ENCODE assay signal across 15 cellular contexts in the genomic region with DNA sequence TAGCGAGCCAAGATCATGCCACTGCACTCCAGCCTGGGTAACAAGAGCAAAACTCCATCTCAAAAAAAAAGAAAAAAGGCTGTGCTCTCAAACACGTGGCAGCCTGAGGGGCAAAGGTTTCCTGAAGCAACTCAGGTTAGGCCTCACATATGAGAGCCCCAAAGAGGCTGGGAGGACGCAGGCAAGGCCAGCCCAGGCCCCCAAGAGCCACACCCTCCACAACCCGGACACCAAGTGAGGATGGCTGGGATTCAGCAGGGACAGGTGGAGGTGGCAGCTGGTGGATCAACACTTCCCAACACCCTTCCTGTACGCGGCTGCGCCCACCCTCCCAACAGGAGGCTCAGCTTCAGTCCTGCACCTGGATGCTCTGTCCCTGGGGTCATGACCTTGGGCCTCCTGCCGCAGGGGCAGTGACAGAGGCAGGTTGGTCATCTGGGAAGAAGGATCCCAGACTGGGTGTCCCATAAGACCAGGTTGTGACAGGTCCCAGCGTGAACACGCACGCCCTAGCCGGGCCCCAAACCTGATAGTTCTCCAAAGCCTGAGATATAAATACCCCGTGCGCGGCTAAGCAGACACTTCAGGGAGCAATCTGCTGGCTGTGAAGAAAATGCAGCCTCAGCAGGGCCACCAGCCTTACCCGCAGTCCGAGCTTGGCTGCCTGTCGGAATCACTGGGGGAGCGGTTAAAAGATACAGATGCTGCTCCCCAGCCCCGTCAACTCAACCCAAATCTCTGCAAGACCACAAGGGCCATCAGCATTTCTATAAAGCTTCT.
DNase-seq lines count a peak whose midpoint lies in the region; ATAC-seq, FAIRE-seq and TF ChIP-seq lines count a peak whose summit lies in the region.
"Had no signal": no experiment of that assay in that cellular context is flagged by ENCODE, and none has a peak within 500 bp of the region (broad histone marks: within the 10 kb centered on the region; RNA-seq: fewer than 3 reads in every experiment).

No MANE protein-coding gene starts in this region.

- FAIRE-seq in kidney (lab: Jason Lieb, UNC) = no peak

- H3K27ac Mint-ChIP-seq in central memory CD8-positive, alpha-beta T cell (ENCODE audit: low read depth) = peak overlapping the region; percentile 29
- H3K27ac Mint-ChIP-seq in stimulated activated naive B cell treated with anti-CD40 and anti-IgM and Interleukin-4, amounts not matched to agents 10 μg/mL and 1 μg/mL and 100 μg/mL, for 72 hours = peak overlapping the region; percentile 5
- H3K27ac Mint-ChIP-seq: activated CD8-positive, alpha-beta T cell treated with anti-CD3 and anti-CD28 coated beads, Interleukin-2, amount 10 ng/mL, durations not matched to agents 7 days and 5 days; natural killer cell; stimulated activated naive CD8-positive, alpha-beta T cell treated with anti-CD3 and anti-CD28 coated beads, Interleukin-15, Interleukin-2, amounts not matched to agents 100 ng/mL and 50 ng/mL, for 24 hours had no signal

- no peaks in the 10 kb centered on the region for H3K27me3 ChIP-seq in upper lobe of right lung

- H3K4me1 ChIP-seq in kidney (ENCODE audit: control insufficient read depth in 1 of 2, insufficient read depth in 1 of 2, low read depth in 1 of 2, low read length in 2 of 2) (peaks cover 0 to 2% of the 10 kb centered on the region in 2 donors), upper lobe of right lung (no peaks in the 10 kb centered on the region)

- H3K4me1 Mint-ChIP-seq in central memory CD8-positive, alpha-beta T cell = peaks cover 5% of the 10 kb centered on the region
- no peaks in the 10 kb centered on the region for H3K4me1 Mint-ChIP-seq in stimulated activated naive B cell treated with anti-CD40 and anti-IgM and Interleukin-4, amounts not matched to agents 10 μg/mL and 1 μg/mL and 100 μg/mL, for 72 hours

- H3K9me3 ChIP-seq in kidney (ENCODE audit: control insufficient read depth in 1 of 2, low read length in 2 of 2) (no peaks in the 10 kb centered on the region), upper lobe of right lung (no peaks in the 10 kb centered on the region)

- no peak overlapping the region for H3K4me3 Mint-ChIP-seq in central memory CD8-positive, alpha-beta T cell
- H3K4me3 Mint-ChIP-seq in stimulated activated naive B cell treated with anti-CD40 and anti-IgM and Interleukin-4, amounts not matched to agents 10 μg/mL and 1 μg/mL and 100 μg/mL, for 72 hours = no peak overlapping the region
- H3K4me3 Mint-ChIP-seq: activated CD8-positive, alpha-beta T cell treated with anti-CD3 and anti-CD28 coated beads, Interleukin-2, amount 10 ng/mL, durations not matched to agents 7 days and 5 days; natural killer cell; stimulated activated naive CD8-positive, alpha-beta T cell treated with anti-CD3 and anti-CD28 coated beads, Interleukin-15, Interleukin-2, amounts not matched to agents 100 ng/mL and 50 ng/mL, for 24 hours had no signal

- intact Hi-C loops in kidney (cut with DNase I) (no loop called here), upper lobe of right lung (cut with DNase I) (no loop called here)

- no peaks in the 10 kb centered on the region for H3K9me3 Mint-ChIP-seq in central memory CD8-positive, alpha-beta T cell
- no peaks in the 10 kb centered on the region for H3K9me3 Mint-ChIP-seq in stimulated activated naive B cell treated with anti-CD40 and anti-IgM and Interleukin-4, amounts not matched to agents 10 μg/mL and 1 μg/mL and 100 μg/mL, for 72 hours
- H3K9me3 Mint-ChIP-seq: natural killer cell; stimulated activated naive CD8-positive, alpha-beta T cell treated with anti-CD3 and anti-CD28 coated beads, Interleukin-15, Interleukin-2, amounts not matched to agents 100 ng/mL and 50 ng/mL, for 24 hours had no signal

- no peak for TF ChIP-seq CTCF in kidney (IDR thresholded peaks at IDR 0.05; ENCODE audit: borderline replicate concordance, extremely low read depth, insufficient read depth)
- TF ChIP-seq CTCF in upper lobe of right lung (IDR thresholded peaks at IDR 0.05) = no peak

- no peaks in the 10 kb centered on the region for H3K36me3 ChIP-seq in kidney (ENCODE audit: control insufficient read depth in 1 of 2, insufficient read depth in 2 of 2, low read length in 2 of 2)
- H3K36me3 ChIP-seq in upper lobe of right lung = peaks cover 66% of the 10 kb centered on the region

- DNase-seq in NCI-H510A treated with DMSO at 0.1 percent for 48 hours (lab: John Stamatoyannopoulos, UW) (peak; percentile 43), NCI-H510A (lab: John Stamatoyannopoulos, UW) (no peak), kidney (peak; percentile 59), upper lobe of right lung (no peak)
- no peak for DNase-seq in central memory CD8-positive, alpha-beta T cell (ENCODE audit: low spot score in 2 of 2)
- DNase-seq in stimulated activated naive B cell treated with anti-CD40 and anti-IgM and Interleukin-4, amounts not matched to agents 10 μg/mL and 1 μg/mL and 100 μg/mL, for 72 hours = no peak
- DNase-seq: activated CD8-positive, alpha-beta T cell treated with anti-CD3 and anti-CD28 coated beads, Interleukin-2, amount 10 ng/mL, durations not matched to agents 7 days and 5 days; mammary epithelial cell; natural killer cell; NCI-H1105; SW 1271 had no signal

- no peaks in the 10 kb centered on the region for H3K27me3 Mint-ChIP-seq in central memory CD8-positive, alpha-beta T cell
- H3K27me3 Mint-ChIP-seq in stimulated activated naive B cell treated with anti-CD40 and anti-IgM and Interleukin-4, amounts not matched to agents 10 μg/mL and 1 μg/mL and 100 μg/mL, for 72 hours = no peaks in the 10 kb centered on the region
- H3K27me3 Mint-ChIP-seq: stimulated activated naive CD8-positive, alpha-beta T cell treated with anti-CD3 and anti-CD28 coated beads, Interleukin-15, Interleukin-2, amounts not matched to agents 100 ng/mL and 50 ng/mL, for 24 hours had no signal

- H3K9ac ChIP-seq in kidney (ENCODE audit: low read length in 2 of 2) = no peak overlapping the region
- H3K9ac ChIP-seq: KMS-11 had no signal

- no peak overlapping the region for H3K27ac ChIP-seq in kidney (ENCODE audit: low read depth in 2 of 2, low read length in 2 of 2)
- no peak overlapping the region for H3K27ac ChIP-seq in upper lobe of right lung
- H3K27ac ChIP-seq: KMS-11 had no signal

- H3K36me3 Mint-ChIP-seq in central memory CD8-positive, alpha-beta T cell (ENCODE audit: insufficient read depth) = peaks cover 16% of the 10 kb centered on the region
- peaks cover 39 to 43% of the 10 kb centered on the region in 2 donors for H3K36me3 Mint-ChIP-seq in stimulated activated naive B cell treated with anti-CD40 and anti-IgM and Interleukin-4, amounts not matched to agents 10 μg/mL and 1 μg/mL and 100 μg/mL, for 72 hours
- H3K36me3 Mint-ChIP-seq: natural killer cell had no signal

- H3K4me3 ChIP-seq in kidney (ENCODE audit: low read length in 2 of 2) (no peak overlapping the region), upper lobe of right lung (no peak overlapping the region)

- no peak for ATAC-seq in central memory CD8-positive, alpha-beta T cell (replicated peaks; ENCODE audit: extremely low read depth, poor library complexity, severe bottlenecking)
- ATAC-seq in stimulated activated naive B cell treated with anti-CD40 and anti-IgM and Interleukin-4, amounts not matched to agents 10 μg/mL and 1 μg/mL and 100 μg/mL, for 72 hours (replicated peaks) = no peak
- ATAC-seq in HG02759 (IDR thresholded peaks at IDR 0.05; ENCODE audit: unreplicated experiment) = no peak
- no peak for ATAC-seq in GM21619 (IDR thresholded peaks at IDR 0.05; ENCODE audit: unreplicated experiment)
- ATAC-seq in upper lobe of right lung = no peak
- ATAC-seq: activated CD8-positive, alpha-beta T cell treated with anti-CD3 and anti-CD28 coated beads, Interleukin-2, amount 10 ng/mL, durations not matched to agents 7 days and 5 days; natural killer cell had no signal

Comparison
In these comparisons a context has a peak if more than half of its experiments do, and no peak if none do; other contexts are left out.
1. DNase-seq: peak in NCI-H510A treated with DMSO at 0.1 percent for 48 hours (single experiment) and kidney (single experiment); none in NCI-H510A (single experiment), central memory CD8-positive, alpha-beta T cell (0 of 2), stimulated activated naive B cell treated with anti-CD40 and anti-IgM and Interleukin-4, amounts not matched to agents 10 μg/mL and 1 μg/mL and 100 μg/mL, for 72 hours (single experiment) and upper lobe of right lung (single experiment).